ENCODE assay signal across 29 cellular contexts in genomic region chr10:34169677-34170076, GRCh38.
"Had no signal": no experiment of that assay in that cellular context is flagged by ENCODE, and none has a peak within 500 bp of the region (broad histone marks: within the 10 kb centered on the region; RNA-seq: fewer than 3 reads in every experiment).

No MANE protein-coding gene starts in this region.

- H3K4me3 Mint-ChIP-seq: activated CD4-positive, alpha-beta memory T cell treated with anti-CD3 and anti-CD28 coated beads, Interleukin-2, amount 10 ng/mL, durations not matched to agents 7 days and 5 days; activated CD4-positive, alpha-beta T cell treated with anti-CD3 and anti-CD28 coated beads, Interleukin-2, amount 10 ng/mL, durations not matched to agents 7 days and 5 days; activated naive CD4-positive, alpha-beta T cell treated with anti-CD3 and anti-CD28 coated beads, Interleukin-2, amount 10 ng/mL, durations not matched to agents 7 days and 5 days; activated naive CD8-positive, alpha-beta T cell treated with anti-CD3 and anti-CD28 coated beads, Interleukin-2, amount 10 ng/mL, durations not matched to agents 7 days and 5 days; activated T-cell treated with anti-CD3 and anti-CD28 coated beads, Interleukin-2, amount 50 U/mL, for 24 hours; activated T-cell treated with anti-CD3 and anti-CD28 coated beads, Interleukin-2, amount 50 U/mL, for 72 hours; brain; dendritic cell treated with granulocyte-macrophage colony-stimulating factor and Interleukin-4, amounts not matched to agents 40 ng/mL and 50 ng/mL, for 4 days; endodermal cell had no signal

- DNase-seq: activated CD4-positive, alpha-beta memory T cell treated with anti-CD3 and anti-CD28 coated beads, Interleukin-2, amount 10 ng/mL, durations not matched to agents 7 days and 5 days; activated CD4-positive, alpha-beta T cell treated with anti-CD3 and anti-CD28 coated beads for 1 hour; activated CD4-positive, alpha-beta T cell treated with anti-CD3 and anti-CD28 coated beads for 4 hours; activated CD4-positive, alpha-beta T cell treated with anti-CD3 and anti-CD28 coated beads, Interleukin-2, amount 10 ng/mL, durations not matched to agents 7 days and 5 days; activated CD4-positive, alpha-beta T cell treated with anti-CD3 and anti-CD28 coated beads, Interleukin-2, amount 50 U/mL, for 4 hours; activated CD8-positive, alpha-beta memory T cell treated with anti-CD3 and anti-CD28 coated beads, Interleukin-2, amount 50 U/mL, for 48 hours; activated gamma-delta T cell; activated naive CD4-positive, alpha-beta T cell; activated naive CD4-positive, alpha-beta T cell treated with anti-CD3 and anti-CD28 coated beads, Interleukin-2, amount 10 ng/mL, durations not matched to agents 7 days and 5 days; activated naive CD8-positive, alpha-beta T cell treated with anti-CD3 and anti-CD28 coated beads, Interleukin-2, amount 10 ng/mL, durations not matched to agents 7 days and 5 days; activated T-cell treated with anti-CD3 and anti-CD28 coated beads for 4 hours; activated T-cell treated with anti-CD3 and anti-CD28 coated beads, Interleukin-2, amount 50 U/mL, for 24 hours; activated T-cell treated with anti-CD3 and anti-CD28 coated beads, Interleukin-2, amount 50 U/mL, for 72 hours; central memory CD4-positive, alpha-beta T cell; cerebellar nuclear complex; dorsolateral prefrontal cortex; effector memory CD4-positive, alpha-beta T cell; endodermal cell; foreskin fibroblast; head of caudate nucleus; T-helper 2 cell had no signal

- H3K27ac ChIP-seq: ascending aorta, breast epithelium, cardiac muscle cell, coronary artery, dorsolateral prefrontal cortex had no signal

- H3K4me3 ChIP-seq: ascending aorta, breast epithelium, cardiac muscle cell, coronary artery, dorsolateral prefrontal cortex had no signal

- H3K9me3 ChIP-seq: ascending aorta, breast epithelium had no signal

- H3K4me1 ChIP-seq: ascending aorta, breast epithelium had no signal

- ATAC-seq: activated naive CD4-positive, alpha-beta T cell treated with anti-CD3 and anti-CD28 coated beads, Interleukin-2, amount 50 U/mL, for 72 hours; activated T-cell treated with anti-CD3 and anti-CD28 coated beads, Interleukin-2, amount 50 U/mL, for 72 hours; esophagus mucosa had no signal

- H3K36me3 ChIP-seq: ascending aorta, breast epithelium, cardiac muscle cell had no signal

- H3K27me3 Mint-ChIP-seq: activated CD4-positive, alpha-beta T cell treated with anti-CD3 and anti-CD28 coated beads, Interleukin-2, amount 10 ng/mL, durations not matched to agents 7 days and 5 days; activated naive CD4-positive, alpha-beta T cell treated with anti-CD3 and anti-CD28 coated beads, Interleukin-2, amount 10 ng/mL, durations not matched to agents 7 days and 5 days; activated T-cell treated with anti-CD3 and anti-CD28 coated beads, Interleukin-2, amount 50 U/mL, for 24 hours; dendritic cell treated with granulocyte-macrophage colony-stimulating factor and Interleukin-4, amounts not matched to agents 40 ng/mL and 50 ng/mL, for 4 days had no signal

- H3K9me3 Mint-ChIP-seq: activated CD4-positive, alpha-beta T cell treated with anti-CD3 and anti-CD28 coated beads, Interleukin-2, amount 10 ng/mL, durations not matched to agents 7 days and 5 days; activated naive CD4-positive, alpha-beta T cell treated with anti-CD3 and anti-CD28 coated beads, Interleukin-2, amount 10 ng/mL, durations not matched to agents 7 days and 5 days; activated naive CD8-positive, alpha-beta T cell treated with anti-CD3 and anti-CD28 coated beads, Interleukin-2, amount 10 ng/mL, durations not matched to agents 7 days and 5 days; activated T-cell treated with anti-CD3 and anti-CD28 coated beads, Interleukin-2, amount 50 U/mL, for 24 hours; activated T-cell treated with anti-CD3 and anti-CD28 coated beads, Interleukin-2, amount 50 U/mL, for 72 hours; dendritic cell treated with granulocyte-macrophage colony-stimulating factor and Interleukin-4, amounts not matched to agents 40 ng/mL and 50 ng/mL, for 4 days; endodermal cell had no signal

- H3K36me3 Mint-ChIP-seq: activated naive CD4-positive, alpha-beta T cell treated with anti-CD3 and anti-CD28 coated beads, Interleukin-2, amount 10 ng/mL, durations not matched to agents 7 days and 5 days; activated naive CD4-positive, alpha-beta T cell treated with anti-CD3 and anti-CD28 coated beads, Interleukin-2, amount 50 U/mL, for 72 hours; activated naive CD8-positive, alpha-beta T cell treated with anti-CD3 and anti-CD28 coated beads, Interleukin-2, amount 10 ng/mL, durations not matched to agents 7 days and 5 days had no signal

- H3K4me1 Mint-ChIP-seq: activated CD4-positive, alpha-beta memory T cell treated with anti-CD3 and anti-CD28 coated beads, Interleukin-2, amount 10 ng/mL, durations not matched to agents 7 days and 5 days; activated CD4-positive, alpha-beta T cell treated with anti-CD3 and anti-CD28 coated beads, Interleukin-2, amount 10 ng/mL, durations not matched to agents 7 days and 5 days; activated naive CD4-positive, alpha-beta T cell treated with anti-CD3 and anti-CD28 coated beads, Interleukin-2, amount 10 ng/mL, durations not matched to agents 7 days and 5 days; activated naive CD8-positive, alpha-beta T cell treated with anti-CD3 and anti-CD28 coated beads, Interleukin-2, amount 10 ng/mL, durations not matched to agents 7 days and 5 days had no signal

- H3K27me3 ChIP-seq: ascending aorta, breast epithelium, cardiac muscle cell had no signal

- H3K27ac Mint-ChIP-seq: activated CD4-positive, alpha-beta memory T cell treated with anti-CD3 and anti-CD28 coated beads, Interleukin-2, amount 10 ng/mL, durations not matched to agents 7 days and 5 days; activated CD4-positive, alpha-beta T cell treated with anti-CD3 and anti-CD28 coated beads, Interleukin-2, amount 10 ng/mL, durations not matched to agents 7 days and 5 days; activated naive CD4-positive, alpha-beta T cell treated with anti-CD3 and anti-CD28 coated beads, Interleukin-2, amount 10 ng/mL, durations not matched to agents 7 days and 5 days; activated naive CD4-positive, alpha-beta T cell treated with anti-CD3 and anti-CD28 coated beads, Interleukin-2, amount 50 U/mL, for 72 hours; activated naive CD8-positive, alpha-beta T cell treated with anti-CD3 and anti-CD28 coated beads, Interleukin-2, amount 10 ng/mL, durations not matched to agents 7 days and 5 days; activated T-cell treated with anti-CD3 and anti-CD28 coated beads, Interleukin-2, amount 50 U/mL, for 24 hours; activated T-cell treated with anti-CD3 and anti-CD28 coated beads, Interleukin-2, amount 50 U/mL, for 72 hours; brain; dendritic cell treated with granulocyte-macrophage colony-stimulating factor and Interleukin-4, amounts not matched to agents 40 ng/mL and 50 ng/mL, for 4 days; endodermal cell had no signal
